In genomic region chr2:69827796-69828540, GRCh38 we compare ENCODE assay signal across 11 cellular contexts. TPM values are rescaled to one million over a fixed set of nuclear protein-coding genes. Genes with fewer than 3 reads are reported as not detected.
DNase-seq lines count a peak whose midpoint lies in the region; ATAC-seq and TF ChIP-seq lines count a peak whose summit lies in the region.
"Had no signal": no experiment of that assay in that cellular context is flagged by ENCODE, and none has a peak within 500 bp of the region (broad histone marks: within the 10 kb centered on the region; RNA-seq: fewer than 3 reads in every experiment).

No MANE protein-coding gene starts in this region.

- peaks cover 51% of the 10 kb centered on the region for H3K4me1 Mint-ChIP-seq in CD4-positive, alpha-beta T cell (ENCODE audit: low read depth)
- peaks cover 19% of the 10 kb centered on the region for H3K4me1 Mint-ChIP-seq in mesothelial cell of epicardium

- H3K27me3 ChIP-seq in CD4-positive, alpha-beta T cell (ENCODE audit: control insufficient read depth, insufficient read depth, low read length): no peaks in the 10 kb centered on the region
- no peaks in the 10 kb centered on the region for H3K27me3 ChIP-seq in adipocyte (replicated peaks; ENCODE audit: control insufficient read depth, insufficient read depth, low read length)

- CTCF ChIA-PET in CD4-positive, alpha-beta T cell (lab: Charles Lee): interaction anchor here (1.5 to 2.8 kb wide), 2 partner anchors 11 to 103 kb away, joined by 5 to 14 read pairs; no protein-coding TSS in a partner anchor

- POLR2A ChIA-PET in CD4-positive, alpha-beta T cell (lab: Charles Lee): interaction anchor here (0.6 to 2.5 kb wide), 6 partner anchors 11 to 269 kb away, joined by 3 to 13 read pairs (median 4); partner anchors contain the start of genes AAK1 and SNRNP27

- no peak for DNase-seq in CD4-positive, alpha-beta T cell
- peak; percentile 64 for DNase-seq in Jurkat, Clone E6-1 (ENCODE audit: low read depth, low spot score)
- no peak for DNase-seq in adipocyte (ENCODE audit: low read depth)
- DNase-seq in mesothelial cell of epicardium (ENCODE audit: low spot score in 2 of 2, unreplicated experiment in 2 of 2): no peak
- DNase-seq in SKM-1 (lab: John Stamatoyannopoulos, UW; ENCODE audit: unreplicated experiment): no peak
- no peak for DNase-seq in NCI-H345 treated with DMSO at 0.1 percent for 48 hours (lab: John Stamatoyannopoulos, UW; ENCODE audit: unreplicated experiment)
- no peak for DNase-seq in left colon
- DNase-seq: activated CD8-positive, alpha-beta memory T cell treated with anti-CD3 and anti-CD28 coated beads, Interleukin-2, amount 50 U/mL, for 48 hours; effector CD4-positive, alpha-beta T cell; NCI-H187 had no signal

- no peaks in the 10 kb centered on the region for H3K27me3 Mint-ChIP-seq in CD4-positive, alpha-beta T cell
- H3K27me3 Mint-ChIP-seq in mesothelial cell of epicardium (ENCODE audit: low read depth): no peaks in the 10 kb centered on the region

- H3K4me3 Mint-ChIP-seq in CD4-positive, alpha-beta T cell: peak overlapping the region; percentile 99
- H3K4me3 Mint-ChIP-seq in mesothelial cell of epicardium: peak overlapping the region; percentile 93

- H3K36me3 Mint-ChIP-seq in CD4-positive, alpha-beta T cell (ENCODE audit: low read depth): peaks cover 25% of the 10 kb centered on the region
- H3K36me3 Mint-ChIP-seq in mesothelial cell of epicardium: peaks cover 2% of the 10 kb centered on the region

- no peak for TF ChIP-seq CTCF in CD4-positive, alpha-beta T cell (IDR thresholded peaks at IDR 0.05)
- TF ChIP-seq CTCF in mesothelial cell of epicardium (IDR thresholded peaks at IDR 0.05; ENCODE audit: unreplicated experiment): no peak

- H3K27ac Mint-ChIP-seq in CD4-positive, alpha-beta T cell: peak overlapping the region; percentile 99
- no peak overlapping the region for H3K27ac Mint-ChIP-seq in mesothelial cell of epicardium

- no peaks in the 10 kb centered on the region for H3K9me3 ChIP-seq in CD4-positive, alpha-beta T cell (ENCODE audit: control insufficient read depth, low read length)
- no peaks in the 10 kb centered on the region for H3K9me3 ChIP-seq in adipocyte (ENCODE audit: control insufficient read depth, low read length)

- H3K27ac ChIP-seq in CD4-positive, alpha-beta T cell (ENCODE audit: low read depth, low read length): no peak overlapping the region

- peaks cover 29% of the 10 kb centered on the region for H3K4me1 ChIP-seq in adipocyte (ENCODE audit: control insufficient read depth, insufficient read depth, low read length)

- H3K9ac ChIP-seq in adipocyte (ENCODE audit: low read length): peak overlapping the region; percentile 88

- no peak for ATAC-seq in CD4-positive, alpha-beta T cell (ENCODE audit: poor library complexity)
- no peak for ATAC-seq in GM18519 (IDR thresholded peaks at IDR 0.05; ENCODE audit: low FRiP score, unreplicated experiment)
- no peak for ATAC-seq in left colon

- no peak overlapping the region for H3K4me3 ChIP-seq in Jurkat, Clone E6-1 (ENCODE audit: low read length)
- peak overlapping the region; percentile 96 for H3K4me3 ChIP-seq in adipocyte (ENCODE audit: low read length)

- H3K9me3 Mint-ChIP-seq in CD4-positive, alpha-beta T cell: no peaks in the 10 kb centered on the region
- H3K9me3 Mint-ChIP-seq in mesothelial cell of epicardium: no peaks in the 10 kb centered on the region

- no peaks in the 10 kb centered on the region for H3K36me3 ChIP-seq in adipocyte (ENCODE audit: control insufficient read depth, insufficient read depth, low read length, severe bottlenecking)

- intact Hi-C loops in CD4-positive, alpha-beta T cell (cut with DNase I, micrococcal nuclease): loop anchor here in 1 of 2 experiments (5.0 kb wide), 2 partner anchors 441 to 464 kb away; partner anchors contain the start of genes GFPT1 and SNRPG
- intact Hi-C loops in left colon (cut with DNase I, micrococcal nuclease): no loop called here

RNA-seq across cellular contexts. Expression of gene GMCL1, which starts 1.5 kb away (rescaled TPM):
- total RNA-seq in CD4-positive, alpha-beta T cell: 10 to 100 TPM; 29.7 to 29.8 TPM
- polyA plus RNA-seq in Jurkat, Clone E6-1 (2012; ENCODE audit: insufficient read depth, insufficient read length): 26.0 TPM
- total RNA-seq in mesothelial cell of epicardium (14.1 to 18.6 TPM (median 16.3 TPM) in 3 replicates), left colon (10 to 100 TPM; 22.8 to 27.2 TPM)
